Comparison of ENCODE assay signal across 1 cellular context in the genomic region with DNA sequence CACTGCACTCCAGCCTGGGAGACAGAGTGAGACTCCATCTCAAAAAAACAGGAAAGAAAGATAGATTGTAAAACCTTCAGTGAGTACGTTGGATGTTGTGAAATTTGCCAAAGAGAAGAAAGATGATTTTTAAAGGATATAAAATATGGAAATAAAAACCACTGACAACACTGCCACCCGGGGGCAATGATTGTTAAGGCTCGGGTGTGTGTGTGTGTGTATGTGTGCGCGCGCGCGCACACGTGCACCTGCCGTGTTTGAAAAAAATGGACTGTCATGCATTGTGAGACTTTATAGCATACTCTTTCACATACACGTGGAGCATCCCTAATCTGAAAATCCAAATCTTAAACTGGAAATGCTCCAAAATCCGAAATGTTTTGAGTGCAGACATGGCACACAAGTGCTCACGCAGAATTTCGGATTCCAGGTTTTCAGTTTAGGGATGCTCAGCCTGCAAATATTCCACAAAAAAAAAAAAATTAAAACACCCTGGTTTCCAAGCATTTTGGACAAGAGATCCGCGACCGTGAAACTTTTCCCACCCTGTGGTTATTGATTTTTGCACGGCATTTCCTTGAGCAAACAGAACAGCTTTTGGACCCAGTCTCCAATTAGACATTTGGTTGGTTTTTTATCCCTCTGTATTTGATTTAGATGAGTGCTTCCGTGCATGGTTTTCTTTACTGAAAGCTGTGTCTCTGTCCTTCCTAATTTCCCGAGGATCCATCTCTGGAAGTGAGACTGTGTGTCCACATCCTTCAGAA.
TF ChIP-seq lines count a peak whose summit lies in the region.

No MANE protein-coding gene starts in this region.

TF ChIP-seq in neural cell, 6 proteins besides CTCF, POLR2A, EP300 and RAD21 (continued from another document):
- TF ChIP-seq POLR2AphosphoS5 (IDR thresholded peaks at IDR 0.05) (no peak), SMC3 (conservative IDR thresholded peaks at IDR 0.05; ENCODE audit: poor library complexity) (no peak)
